In the genomic region with DNA sequence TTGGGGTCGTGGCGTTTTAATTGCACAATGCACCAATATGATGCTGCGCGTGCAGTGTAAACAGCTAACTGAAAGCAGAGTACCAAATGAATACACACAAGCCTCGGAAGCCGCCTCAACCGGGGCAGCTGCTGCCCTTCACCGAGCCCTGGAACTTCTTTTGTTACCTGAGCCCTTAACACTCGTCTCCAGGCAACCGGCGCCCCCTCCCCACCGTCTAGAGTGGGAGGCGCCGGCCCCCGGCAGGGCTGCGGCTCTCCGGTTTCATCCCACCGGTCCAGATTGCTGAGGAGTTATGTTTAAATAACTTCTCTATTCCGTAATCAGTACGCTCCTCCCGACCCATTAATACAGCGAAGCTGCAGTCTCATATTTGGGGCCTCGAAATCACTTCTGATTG, we compare ENCODE assay signal across 11 cellular contexts.
DNase-seq lines count a peak whose midpoint lies in the region; ATAC-seq and TF ChIP-seq lines count a peak whose summit lies in the region.
"Had no signal": no experiment of that assay in that cellular context is flagged by ENCODE, and none has a peak within 500 bp of the region (broad histone marks: within the 10 kb centered on the region; RNA-seq: fewer than 3 reads in every experiment).

No MANE protein-coding gene starts in this region.

- TF ChIP-seq CTCF in kidney epithelial cell (IDR thresholded peaks at IDR 0.05; ENCODE audit: insufficient read depth, low read length, poor library complexity, severe bottlenecking): no peak

- peak; percentile 88 for DNase-seq in COLO668 (lab: John Stamatoyannopoulos, UW; ENCODE audit: unreplicated experiment)
- DNase-seq in NCI-H146 (lab: John Stamatoyannopoulos, UW): peak; percentile 94
- peak; percentile 96 for DNase-seq in NCI-H748 treated with DMSO at 0.1 percent for 48 hours (lab: John Stamatoyannopoulos, UW)
- no peak for DNase-seq in kidney epithelial cell (ENCODE audit: low read depth)
- DNase-seq in GM03348 (ENCODE audit: low spot score): no peak
- no peak for DNase-seq in hepatic stellate cell (ENCODE audit: low spot score)
- no peak for DNase-seq in posterior cingulate gyrus
- DNase-seq: dermis blood vessel endothelial cell, foreskin melanocyte, thyroid gland had no signal

- H3K27me3 ChIP-seq in kidney epithelial cell (ENCODE audit: control insufficient read depth, insufficient read depth, low read length): no peaks in the 10 kb centered on the region

- no peaks in the 10 kb centered on the region for H3K36me3 ChIP-seq in kidney epithelial cell (ENCODE audit: control insufficient read depth, insufficient read depth, low read length)
- H3K36me3 ChIP-seq: thyroid gland had no signal

- intact Hi-C loops in posterior cingulate gyrus (cut with DNase I): no loop called here

- ATAC-seq in GM21528 (IDR thresholded peaks at IDR 0.05; ENCODE audit: low FRiP score, unreplicated experiment): no peak

- peak overlapping the region; percentile 4 for H3K4me3 ChIP-seq in kidney epithelial cell (ENCODE audit: low read depth, low read length)
- H3K4me3 ChIP-seq: thyroid gland had no signal

Comparison
In these comparisons a context has a peak if more than half of its experiments do, and no peak if none do; other contexts are left out.
1. DNase-seq: peak in COLO668 (single experiment), NCI-H146 (single experiment) and NCI-H748 treated with DMSO at 0.1 percent for 48 hours (single experiment); none in kidney epithelial cell (single experiment), GM03348 (single experiment), hepatic stellate cell (single experiment) and posterior cingulate gyrus (0 of 10).